ENCODE assay signal across 25 cellular contexts in genomic region chr1:64131155-64131554, GRCh38.
"Had no signal": no experiment of that assay in that cellular context is flagged by ENCODE, and none has a peak within 500 bp of the region (broad histone marks: within the 10 kb centered on the region; RNA-seq: fewer than 3 reads in every experiment).

No MANE protein-coding gene starts in this region.

- H3K36me3 Mint-ChIP-seq: activated CD4-positive, alpha-beta memory T cell treated with anti-CD3 and anti-CD28 coated beads for 36 hours; activated naive CD8-positive, alpha-beta T cell had no signal

- H3K9me3 Mint-ChIP-seq: activated B cell treated with CpG ODN at 0.5 μM for 24 hours; activated CD4-positive, alpha-beta memory T cell treated with anti-CD3 and anti-CD28 coated beads for 36 hours; activated CD4-positive, alpha-beta T cell treated with anti-CD3 and anti-CD28 coated beads, Interleukin-2, amount 10 ng/mL, durations not matched to agents 7 days and 5 days; activated naive CD4-positive, alpha-beta T cell treated with anti-CD3 and anti-CD28 coated beads for 36 hours; activated T-cell treated with anti-CD3 and anti-CD28 coated beads, Interleukin-2, amount 50 U/mL, for 4 hours; activated T-helper 17 cell treated with anti-CD3 and anti-CD28 coated beads, Interleukin-2, amount 50 U/mL, for 72 hours had no signal

- H3K27ac Mint-ChIP-seq: activated B cell treated with CpG ODN at 0.5 μM for 24 hours; activated CD4-positive, alpha-beta memory T cell treated with anti-CD3 and anti-CD28 coated beads for 36 hours; activated CD4-positive, alpha-beta T cell treated with anti-CD3 and anti-CD28 coated beads, Interleukin-2, amount 10 ng/mL, durations not matched to agents 7 days and 5 days; activated naive CD4-positive, alpha-beta T cell treated with anti-CD3 and anti-CD28 coated beads for 36 hours; activated naive CD8-positive, alpha-beta T cell; activated T-helper 17 cell treated with anti-CD3 and anti-CD28 coated beads, Interleukin-2, amount 50 U/mL, for 72 hours had no signal

- FAIRE-seq: K562 had no signal

- ATAC-seq: activated T-cell treated with anti-CD3 and anti-CD28 coated beads, Interleukin-2, amount 50 U/mL, for 4 hours; activated T-helper 17 cell treated with anti-CD3 and anti-CD28 coated beads, Interleukin-2, amount 50 U/mL, for 72 hours; K562; T-helper 17 cell had no signal

- H3K4me3 Mint-ChIP-seq: activated B cell treated with CpG ODN at 0.5 μM for 24 hours; activated CD4-positive, alpha-beta memory T cell treated with anti-CD3 and anti-CD28 coated beads for 36 hours; activated CD4-positive, alpha-beta T cell treated with anti-CD3 and anti-CD28 coated beads, Interleukin-2, amount 10 ng/mL, durations not matched to agents 7 days and 5 days; activated naive CD4-positive, alpha-beta T cell treated with anti-CD3 and anti-CD28 coated beads for 36 hours; activated naive CD8-positive, alpha-beta T cell; activated T-cell treated with anti-CD3 and anti-CD28 coated beads, Interleukin-2, amount 50 U/mL, for 4 hours; activated T-helper 17 cell treated with anti-CD3 and anti-CD28 coated beads, Interleukin-2, amount 50 U/mL, for 72 hours; T-helper 17 cell had no signal

- H3K4me3 ChIP-seq: K562, Peyer's patch had no signal

- H3K4me1 ChIP-seq: Peyer's patch had no signal

- H3K36me3 ChIP-seq: brain microvascular endothelial cell, Peyer's patch had no signal

- H3K27me3 Mint-ChIP-seq: activated B cell treated with CpG ODN at 0.5 μM for 24 hours had no signal

- H3K27me3 ChIP-seq: brain microvascular endothelial cell, Peyer's patch had no signal

- H3K9me3 ChIP-seq: Peyer's patch had no signal

- DNase-seq: activated B cell treated with CpG ODN at 0.5 μM for 24 hours; activated CD4-positive, alpha-beta memory T cell treated with anti-CD3 and anti-CD28 coated beads for 36 hours; activated CD4-positive, alpha-beta T cell treated with anti-CD3 and anti-CD28 coated beads, Interleukin-2, amount 10 ng/mL, durations not matched to agents 7 days and 5 days; activated CD8-positive, alpha-beta memory T cell treated with anti-CD3 and anti-CD28 coated beads for 24 hours; activated gamma-delta T cell; activated naive CD4-positive, alpha-beta T cell treated with anti-CD3 and anti-CD28 coated beads for 36 hours; activated T-cell treated with anti-CD3 and anti-CD28 coated beads, Interleukin-2, amount 50 U/mL, for 4 hours; brain microvascular endothelial cell; caudate nucleus; Karpas-422; MM.1S; NCI-H1105; NCI-H1436; NCI-H187; NCI-H2081; NCI-H446; NCI-H524; Peyer's patch; SIG-M5; T-helper 17 cell; T-helper 9 cell had no signal

- H3K4me1 Mint-ChIP-seq: activated B cell treated with CpG ODN at 0.5 μM for 24 hours; activated T-helper 17 cell treated with anti-CD3 and anti-CD28 coated beads, Interleukin-2, amount 50 U/mL, for 72 hours; T-helper 17 cell had no signal

- H3K27ac ChIP-seq: brain microvascular endothelial cell, Peyer's patch, RWPE1 had no signal
